Comparison of ENCODE assay signal across 10 cellular contexts in genomic region chr20:20317195-20318113, GRCh38.
DNase-seq lines count a peak whose midpoint lies in the region; ATAC-seq and TF ChIP-seq lines count a peak whose summit lies in the region.
"Had no signal": no experiment of that assay in that cellular context is flagged by ENCODE, and none has a peak within 500 bp of the region (broad histone marks: within the 10 kb centered on the region; RNA-seq: fewer than 3 reads in every experiment).

No MANE protein-coding gene starts in this region.

- TF ChIP-seq CTCF in foreskin fibroblast (IDR thresholded peaks at IDR 0.05; ENCODE audit: low read depth, low read length): no peak

- H3K27ac Mint-ChIP-seq in dendritic cell treated with granulocyte-macrophage colony-stimulating factor and Interleukin-4, amounts not matched to agents 40 ng/mL and 50 ng/mL, for 4 days: peak overlapping the region; percentile 93
- H3K27ac Mint-ChIP-seq: CD4-positive, CD25-positive, alpha-beta regulatory T cell; effector memory CD8-positive, alpha-beta T cell had no signal

- H3K4me3 Mint-ChIP-seq in dendritic cell treated with granulocyte-macrophage colony-stimulating factor and Interleukin-4, amounts not matched to agents 40 ng/mL and 50 ng/mL, for 4 days: peak overlapping the region; percentile 9
- H3K4me3 Mint-ChIP-seq: CD4-positive, CD25-positive, alpha-beta regulatory T cell; effector memory CD8-positive, alpha-beta T cell had no signal

- intact Hi-C loops in dendritic cell treated with granulocyte-macrophage colony-stimulating factor and Interleukin-4, amounts not matched to agents 40 ng/mL and 50 ng/mL, for 4 days (cut with micrococcal nuclease): no loop called here

- H3K27me3 Mint-ChIP-seq in dendritic cell treated with granulocyte-macrophage colony-stimulating factor and Interleukin-4, amounts not matched to agents 40 ng/mL and 50 ng/mL, for 4 days: no peaks in the 10 kb centered on the region

- ATAC-seq in GM21390 (IDR thresholded peaks at IDR 0.05; ENCODE audit: unreplicated experiment) (peak; percentile 91), HG03432 (IDR thresholded peaks at IDR 0.05; ENCODE audit: unreplicated experiment) (peak; percentile 94)
- ATAC-seq: effector memory CD8-positive, alpha-beta T cell had no signal

- H3K9me3 Mint-ChIP-seq in dendritic cell treated with granulocyte-macrophage colony-stimulating factor and Interleukin-4, amounts not matched to agents 40 ng/mL and 50 ng/mL, for 4 days: peaks cover 30% of the 10 kb centered on the region
- H3K9me3 Mint-ChIP-seq: effector memory CD8-positive, alpha-beta T cell had no signal

- H3K36me3 Mint-ChIP-seq in dendritic cell treated with granulocyte-macrophage colony-stimulating factor and Interleukin-4, amounts not matched to agents 40 ng/mL and 50 ng/mL, for 4 days (ENCODE audit: low read depth): no peaks in the 10 kb centered on the region
- H3K36me3 Mint-ChIP-seq: CD4-positive, CD25-positive, alpha-beta regulatory T cell had no signal

- no peak overlapping the region for H3K4me3 ChIP-seq in foreskin fibroblast (ENCODE audit: low read depth in 1 of 2, low read length in 2 of 2)

- DNase-seq in DMS 273 treated with DMSO at 0.1 percent for 48 hours (lab: John Stamatoyannopoulos, UW) (peak; percentile 54), COR-L47 (lab: John Stamatoyannopoulos, UW) (no peak), DMS114 treated with DMSO at 0.1 percent for 48 hours (lab: John Stamatoyannopoulos, UW; ENCODE audit: unreplicated experiment) (no peak), activated gamma-delta T cell (lab: John Stamatoyannopoulos, UW) (no peak), foreskin fibroblast (no peak)
- DNase-seq: CD4-positive, CD25-positive, alpha-beta regulatory T cell; effector memory CD8-positive, alpha-beta T cell had no signal

- H3K4me1 Mint-ChIP-seq in dendritic cell treated with granulocyte-macrophage colony-stimulating factor and Interleukin-4, amounts not matched to agents 40 ng/mL and 50 ng/mL, for 4 days (ENCODE audit: low read depth): peaks cover 31% of the 10 kb centered on the region
- H3K4me1 Mint-ChIP-seq: CD4-positive, CD25-positive, alpha-beta regulatory T cell had no signal
